Comparison of ENCODE assay signal across 8 cellular contexts in genomic region chrX:17046478-17047097, GRCh38.
DNase-seq lines count a peak whose midpoint lies in the region; FAIRE-seq and TF ChIP-seq lines count a peak whose summit lies in the region.

No MANE protein-coding gene starts in this region.

- H3K4me1 Mint-ChIP-seq in neural progenitor cell, result no peaks in the 10 kb centered on the region

- H3K27me3 ChIP-seq in KMS-11 (ENCODE audit: insufficient read depth, low read depth) (no peaks in the 10 kb centered on the region), OCI-LY1 (ENCODE audit: insufficient read depth, low read length) (no peaks in the 10 kb centered on the region), neural progenitor cell (no peaks in the 10 kb centered on the region)

- H3K9me3 ChIP-seq in OCI-LY1 (ENCODE audit: low read length) (no peaks in the 10 kb centered on the region), neural progenitor cell (ENCODE audit: low read depth) (no peaks in the 10 kb centered on the region)

- H3K4me1 ChIP-seq in KMS-11 (ENCODE audit: low read depth, poor library complexity, severe bottlenecking) (peaks cover 9% of the 10 kb centered on the region), OCI-LY1 (ENCODE audit: insufficient read depth, low read length, severe bottlenecking) (no peaks in the 10 kb centered on the region), neural progenitor cell (no peaks in the 10 kb centered on the region)

- intact Hi-C loops in posterior vena cava (cut with DNase I), result loop anchor here in 1 of 2 donors (5.0 kb wide), 1 partner anchor 219 kb away; no protein-coding TSS in a partner anchor

- no peak for FAIRE-seq in urothelium cell line (lab: Jason Lieb, UNC)

- H3K79me2 ChIP-seq in KMS-11 (ENCODE audit: insufficient read depth, low read depth), result no peaks in the 10 kb centered on the region
- no peaks in the 10 kb centered on the region for H3K79me2 ChIP-seq in OCI-LY1 (ENCODE audit: insufficient read depth, low read length)
- no peaks in the 10 kb centered on the region for H3K79me2 ChIP-seq in neural progenitor cell (ENCODE audit: low read depth)

- peak; percentile 17 for DNase-seq in activated T-cell treated with anti-CD3 and anti-CD28 coated beads, Interleukin-2, amount 50 U/mL, for 1 hour
- DNase-seq in fibroblast of the conjunctiva (ENCODE audit: low read depth) (peak; percentile 67), neural progenitor cell (ENCODE audit: low spot score) (peak; percentile 78), urothelium cell line (ENCODE audit: low spot score) (peak; percentile 18), posterior vena cava (ENCODE audit: low spot score) (no peak)

- H3K27ac Mint-ChIP-seq in neural progenitor cell, result no peak overlapping the region

- H3K9ac ChIP-seq in KMS-11 (no peak overlapping the region), OCI-LY1 (ENCODE audit: low read length) (no peak overlapping the region), neural progenitor cell (no peak overlapping the region)

- H3K4me2 ChIP-seq in KMS-11 (peak overlapping the region; percentile 13; the same call in 1 of the 2 replicates), OCI-LY1 (ENCODE audit: low read length) (no peak overlapping the region), neural progenitor cell (no peak overlapping the region)

- no peaks in the 10 kb centered on the region for H3F3A ChIP-seq in OCI-LY1 (ENCODE audit: insufficient read depth, low read length)
- H3F3A ChIP-seq in neural progenitor cell (ENCODE audit: low read depth), result no peaks in the 10 kb centered on the region

- no peaks in the 10 kb centered on the region for H4K20me1 ChIP-seq in KMS-11 (ENCODE audit: insufficient read depth)
- no peaks in the 10 kb centered on the region for H4K20me1 ChIP-seq in OCI-LY1 (ENCODE audit: insufficient read depth, low read length)
- H4K20me1 ChIP-seq in neural progenitor cell (ENCODE audit: low read depth), result no peaks in the 10 kb centered on the region

- H3K4me3 Mint-ChIP-seq in neural progenitor cell, result no peak overlapping the region

- H3K4me3 ChIP-seq in KMS-11 (IDR thresholded peaks at IDR 0.05; ENCODE audit: insufficient read depth, low read depth, low read length) (no peak overlapping the region), OCI-LY1 (ENCODE audit: low read depth, low read length, poor library complexity, severe bottlenecking) (no peak overlapping the region), neural progenitor cell (no peak overlapping the region)

- no peaks in the 10 kb centered on the region for H3K36me3 Mint-ChIP-seq in neural progenitor cell

- H3K27ac ChIP-seq in KMS-11 (no peak overlapping the region), OCI-LY1 (ENCODE audit: low read depth, low read length, poor library complexity, severe bottlenecking) (no peak overlapping the region), neural progenitor cell (no peak overlapping the region)

- TF ChIP-seq CTCF in GM12873 (IDR thresholded peaks at IDR 0.05; ENCODE audit: insufficient read depth, low read depth, low read length, missing control alignments) (peak; percentile 86), KMS-11 (conservative IDR thresholded peaks at IDR 0.05; ENCODE audit: low read depth, low read length) (peak; percentile 78), OCI-LY1 (IDR thresholded peaks at IDR 0.05; ENCODE audit: low read length) (peak; percentile 50), neural progenitor cell (IDR thresholded peaks at IDR 0.05) (peak; percentile 77)

- 0 out of 2 replicates have a peak overlapping the region, but pooled peaks have one; percentile 30 for H2AFZ ChIP-seq in KMS-11 (ENCODE audit: low read depth)
- H2AFZ ChIP-seq in OCI-LY1 (ENCODE audit: low read length), result no peak overlapping the region
- H2AFZ ChIP-seq in neural progenitor cell (replicated peaks), result no peak overlapping the region

- H3K27me3 Mint-ChIP-seq in neural progenitor cell (ENCODE audit: insufficient read depth, low read depth), result peaks cover 2% of the 10 kb centered on the region

- H3K9me2 ChIP-seq in OCI-LY1 (ENCODE audit: low read depth, low read length), result no peaks in the 10 kb centered on the region

- no peaks in the 10 kb centered on the region for H3K9me3 Mint-ChIP-seq in neural progenitor cell

- H3K36me3 ChIP-seq in KMS-11 (ENCODE audit: insufficient read depth), result no peaks in the 10 kb centered on the region
- H3K36me3 ChIP-seq in OCI-LY1 (ENCODE audit: insufficient read depth, low read length), result no peaks in the 10 kb centered on the region
- H3K36me3 ChIP-seq in neural progenitor cell, result no peaks in the 10 kb centered on the region
